Comparison of ENCODE assay signal across 8 cellular contexts in the genomic region with DNA sequence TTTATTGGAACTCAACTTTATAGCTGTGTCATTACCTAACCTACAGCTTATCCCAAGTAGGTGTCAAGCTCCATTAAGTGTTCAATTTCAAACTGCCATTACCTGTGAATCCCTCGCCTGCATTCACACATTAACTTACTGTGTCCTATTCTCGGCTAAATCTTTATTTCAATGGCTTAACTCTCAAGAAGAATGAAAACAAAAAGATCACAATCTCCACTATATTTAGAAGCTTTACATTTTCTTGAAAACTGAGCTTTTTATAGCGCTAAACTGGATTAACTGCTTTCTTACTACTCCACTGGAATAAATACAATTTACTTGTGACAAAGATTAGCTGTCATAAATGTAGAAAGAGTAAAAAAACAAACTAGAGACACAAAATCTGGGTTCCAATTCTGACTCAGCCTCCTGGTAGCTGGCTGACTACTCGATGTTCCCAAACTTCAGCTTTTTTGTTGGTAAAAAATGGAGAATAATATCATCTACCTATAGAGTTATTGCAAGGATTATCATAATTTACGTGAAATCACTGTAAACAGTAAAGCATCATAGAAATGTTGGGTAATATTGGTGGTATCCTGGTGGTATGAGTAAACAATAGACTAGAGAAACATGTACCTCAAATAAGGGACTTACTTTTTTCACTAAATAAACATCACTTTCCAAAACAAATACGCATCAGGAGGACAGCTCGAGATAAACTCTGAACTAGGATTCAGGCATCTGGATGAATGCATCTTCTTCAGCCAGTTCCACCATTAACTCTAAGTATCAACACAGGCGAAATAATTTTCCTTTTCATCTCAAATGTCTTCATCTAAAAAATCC. TPM values are rescaled to one million over a fixed set of nuclear protein-coding genes. Genes with fewer than 3 reads are reported as not detected.
A peak's percentile ranks its signal among the peaks of the same experiment; 100 is the strongest.
DNase-seq lines count a peak whose midpoint lies in the region; ATAC-seq and TF ChIP-seq lines count a peak whose summit lies in the region.

No MANE protein-coding gene starts in this region.

- H3K79me2 ChIP-seq in smooth muscle cell (ENCODE audit: low read depth) = peaks cover 49% of the 10 kb centered on the region

- no peak for TF ChIP-seq POLR2A in gastroesophageal sphincter (IDR thresholded peaks at IDR 0.05)

- H3K27ac ChIP-seq in gastroesophageal sphincter (peak overlapping the region in 1 of 4 donors; percentile 91), smooth muscle cell (ENCODE audit: low read depth) (no peak overlapping the region)
- H3K27ac ChIP-seq in effector memory CD4-positive, alpha-beta T cell (ENCODE audit: insufficient read depth, low read length, poor library complexity, severe bottlenecking) = no peak overlapping the region

- H3K36me3 ChIP-seq in gastroesophageal sphincter (no peaks in the 10 kb centered on the region), smooth muscle cell (ENCODE audit: low read depth) (no peaks in the 10 kb centered on the region)
- no peaks in the 10 kb centered on the region for H3K36me3 ChIP-seq in effector memory CD4-positive, alpha-beta T cell (ENCODE audit: control insufficient read depth, insufficient read depth, low read length)

- H4K20me1 ChIP-seq in smooth muscle cell (ENCODE audit: low read depth) = peaks cover 49% of the 10 kb centered on the region

- no peak overlapping the region for H2AFZ ChIP-seq in smooth muscle cell (ENCODE audit: low read depth)

- H3K27me3 ChIP-seq in gastroesophageal sphincter (no peaks in the 10 kb centered on the region), smooth muscle cell (ENCODE audit: low read depth) (no peaks in the 10 kb centered on the region)
- H3K27me3 ChIP-seq in effector memory CD4-positive, alpha-beta T cell (replicated peaks; ENCODE audit: control insufficient read depth, insufficient read depth, low read length, poor library complexity, severe bottlenecking) = no peaks in the 10 kb centered on the region

- H3K9ac ChIP-seq in smooth muscle cell (ENCODE audit: low read depth) = no peak overlapping the region

- DNase-seq in NCI-H748 (lab: John Stamatoyannopoulos, UW; ENCODE audit: unreplicated experiment) (peak; percentile 7), NCI-H748 treated with DMSO at 0.1 percent for 48 hours (lab: John Stamatoyannopoulos, UW) (no peak), smooth muscle cell (lab: John Stamatoyannopoulos, UW; ENCODE audit: unreplicated experiment) (no peak), amniotic stem cell (lab: John Stamatoyannopoulos, UW) (no peak)
- no peak for DNase-seq in effector memory CD4-positive, alpha-beta T cell

- 40 to 60% methylated on average over 8 of the region's 8 CpGs for WGBS in gastroesophageal sphincter (ENCODE audit: low coverage in 1 of 2), 2 donors
- WGBS in smooth muscle cell (ENCODE audit: low lambda C conversion rate) = 81% methylated on average over 8 of the region's 8 CpGs

- TF ChIP-seq EP300 in gastroesophageal sphincter (IDR thresholded peaks at IDR 0.05) = no peak

- TF ChIP-seq CTCF in WI38 (IDR thresholded peaks at IDR 0.05; ENCODE audit: low read depth, low read length) (no peak), gastroesophageal sphincter (IDR thresholded peaks at IDR 0.05) (no peak), smooth muscle cell (IDR thresholded peaks at IDR 0.05; ENCODE audit: borderline replicate concordance, insufficient read depth, poor library complexity, severe bottlenecking) (no peak)

- peak overlapping the region; percentile 78 for H3K4me3 ChIP-seq in WI38 (ENCODE audit: low read depth, low read length)
- peak overlapping the region; percentile 79 to 94 for H3K4me3 ChIP-seq in gastroesophageal sphincter
- H3K4me3 ChIP-seq in smooth muscle cell = peak overlapping the region; percentile 92
- H3K4me3 ChIP-seq in effector memory CD4-positive, alpha-beta T cell (ENCODE audit: insufficient read depth, low read depth, low read length, poor library complexity, severe bottlenecking) = no peak overlapping the region

- ATAC-seq in gastroesophageal sphincter (no peak), HG02759 (IDR thresholded peaks at IDR 0.05; ENCODE audit: unreplicated experiment) (no peak)

- H3K4me2 ChIP-seq in smooth muscle cell = peak overlapping the region; percentile 99

- peaks cover 0 to 49% (median 0%) of the 10 kb centered on the region in 3 donors for H3K4me1 ChIP-seq in gastroesophageal sphincter
- H3K4me1 ChIP-seq in smooth muscle cell (ENCODE audit: low read depth) = peaks cover 14% of the 10 kb centered on the region
- H3K4me1 ChIP-seq in effector memory CD4-positive, alpha-beta T cell (ENCODE audit: control insufficient read depth, insufficient read depth, low read length, poor library complexity, severe bottlenecking) = peaks cover 4% of the 10 kb centered on the region

- peaks cover 5% of the 10 kb centered on the region for H3F3A ChIP-seq in smooth muscle cell (ENCODE audit: low read depth)

- no peaks in the 10 kb centered on the region for H3K9me3 ChIP-seq in gastroesophageal sphincter
- H3K9me3 ChIP-seq in smooth muscle cell (replicated peaks; ENCODE audit: low read depth) = no peaks in the 10 kb centered on the region
- no peaks in the 10 kb centered on the region for H3K9me3 ChIP-seq in effector memory CD4-positive, alpha-beta T cell (ENCODE audit: control insufficient read depth, low read length)

RNA-seq across cellular contexts. Expression of a gene that starts 1.7 kb away (rescaled TPM):
- total RNA-seq in gastroesophageal sphincter (10 to 100 TPM; 46.6 to 97.4 (median 69.4) TPM), smooth muscle cell (25.4 and 43.5 TPM in 2 replicates)
- 5.4 and 11.3 TPM in 2 replicates for polyA plus RNA-seq in smooth muscle cell

RNA-seq across cellular contexts. Expression of a gene that starts 18.8 kb away (rescaled TPM):
- 1 to 10 TPM; 5.4 to 8.9 (median 7.0) TPM for total RNA-seq in gastroesophageal sphincter
- total RNA-seq in smooth muscle cell = 7.3 and 13.4 TPM in 2 replicates
- polyA plus RNA-seq in smooth muscle cell = 7.9 and 8.8 TPM in 2 replicates
